In the genomic region with DNA sequence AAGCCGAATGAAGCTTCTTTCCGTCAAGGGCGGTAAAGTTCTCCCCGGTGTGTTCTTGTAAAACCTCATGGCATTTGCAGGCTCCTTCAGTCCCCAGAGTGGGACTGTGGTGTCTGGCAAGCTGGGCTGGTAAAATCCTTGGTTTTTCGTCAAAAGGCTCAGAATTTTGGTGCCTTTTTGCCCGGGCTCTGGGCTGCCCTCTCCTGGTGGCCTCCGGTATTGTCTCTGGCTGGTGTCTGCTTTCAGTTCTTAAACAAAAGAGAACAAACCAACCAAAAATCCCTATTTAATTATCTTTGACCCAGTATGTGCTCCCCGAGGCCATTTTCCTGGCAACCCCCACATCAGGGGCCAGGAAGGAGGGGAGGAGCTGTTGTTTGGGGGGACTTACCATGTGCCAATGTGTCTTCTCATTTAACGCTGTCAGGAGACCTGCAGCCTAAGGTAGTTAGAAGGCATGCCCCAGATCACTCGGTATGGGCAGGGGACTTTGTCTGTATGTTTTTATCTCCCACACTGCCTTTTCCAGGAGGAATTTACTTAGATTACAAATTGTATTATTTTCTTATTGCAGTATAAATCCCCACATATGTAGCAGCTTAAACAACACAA, we compare ENCODE assay signal across 8 cellular contexts. TPM values are rescaled to one million over a fixed set of nuclear protein-coding genes. Genes with fewer than 3 reads are reported as not detected.
A peak's percentile ranks its signal among the peaks of the same experiment; 100 is the strongest.
DNase-seq lines count a peak whose midpoint lies in the region; ATAC-seq and TF ChIP-seq lines count a peak whose summit lies in the region.

No MANE protein-coding gene starts in this region.

- ATAC-seq in naive thymus-derived CD8-positive, alpha-beta T cell: no peak
- ATAC-seq in HG03175 (IDR thresholded peaks at IDR 0.05; ENCODE audit: unreplicated experiment) (no peak), GM21390 (IDR thresholded peaks at IDR 0.05; ENCODE audit: unreplicated experiment) (no peak)

- in situ Hi-C loops in G401 (cut with HindIII; ENCODE audit: low sequenced_read_pairs): no loop called here

- H3K4me1 Mint-ChIP-seq in brain: peaks cover 29% of the 10 kb centered on the region
- peaks cover 0 to 1% (median under 1%) of the 10 kb centered on the region in 4 donors for H3K4me1 Mint-ChIP-seq in naive thymus-derived CD8-positive, alpha-beta T cell

- peak overlapping the region in 1 of 5 experiments; percentile 49 for H3K27ac Mint-ChIP-seq in brain
- no peak overlapping the region for H3K27ac Mint-ChIP-seq in naive thymus-derived CD8-positive, alpha-beta T cell

- DNase-seq in EH (ENCODE audit: low read depth): peak; percentile 23
- DNase-seq in NCI-H460 (ENCODE audit: extremely low read depth, low read depth): peak; percentile 3
- peak in 7 of 10 donors; percentile 4 to 15 (median 8) for DNase-seq in naive thymus-derived CD8-positive, alpha-beta T cell
- DNase-seq in G401 (ENCODE audit: low spot score): no peak
- no peak for DNase-seq in middle frontal gyrus (ENCODE audit: extremely low spot score, low spot score)

- peaks cover 8% of the 10 kb centered on the region for H3K27me3 Mint-ChIP-seq in brain
- peaks cover 1 to 42% (median 21%) of the 10 kb centered on the region in 5 donors for H3K27me3 Mint-ChIP-seq in naive thymus-derived CD8-positive, alpha-beta T cell

- POLR2A ChIA-PET in naive thymus-derived CD8-positive, alpha-beta T cell (lab: Charles Lee): no interaction called here

- H3K9me3 Mint-ChIP-seq in brain: peaks cover 0 to 12% (median 3%) of the 10 kb centered on the region in 5 experiments
- peaks cover 0 to 7% (median 0%) of the 10 kb centered on the region in 9 donors for H3K9me3 Mint-ChIP-seq in naive thymus-derived CD8-positive, alpha-beta T cell

- peak overlapping the region in 1 of 5 experiments; percentile 19 for H3K4me3 Mint-ChIP-seq in brain
- no peak overlapping the region for H3K4me3 Mint-ChIP-seq in naive thymus-derived CD8-positive, alpha-beta T cell

- peaks cover 42% of the 10 kb centered on the region for H3K36me3 Mint-ChIP-seq in brain
- H3K36me3 Mint-ChIP-seq in naive thymus-derived CD8-positive, alpha-beta T cell: no peaks in the 10 kb centered on the region

- peak; percentile 59 to 78 for TF ChIP-seq CTCF in brain (conservative IDR thresholded peaks at IDR 0.05)

RNA-seq across cellular contexts. Expression of a gene that starts 11.1 kb away (rescaled TPM):
- 0.14 TPM in 1 of 2 replicates, not detected in the other for total RNA-seq in NCI-H460 (2014; rRNA removed; shearing (Covaris generic))
- 0.38 TPM in 1 of 2 replicates, not detected in the other for polyA plus RNA-seq in NCI-H460 (2014; cell fraction: nucleus; rRNA removed)
- 5.2 TPM for polyA plus RNA-seq in brain (ENCODE audit: insufficient read depth, low read depth, low replicate concordance)
- under 1 TPM; 0.19 to 0.44 TPM for total RNA-seq in naive thymus-derived CD8-positive, alpha-beta T cell
- under 1 TPM in 2 of 3 donors, not detected in 1; 0.07 to 0.10 TPM for polyA plus RNA-seq in naive thymus-derived CD8-positive, alpha-beta T cell
- total RNA-seq in G401 (2014; rRNA removed; shearing (Covaris generic)): 8.8 and 12.9 TPM in 2 replicates

Comparison
In these comparisons a context has a peak if more than half of its experiments do, and no peak if none do; other contexts are left out.
1. DNase-seq: peak in EH (single experiment), NCI-H460 (single experiment) and naive thymus-derived CD8-positive, alpha-beta T cell (7 of 10); none in G401 (single experiment) and middle frontal gyrus (single experiment).